Comparison of ENCODE assay signal across 20 cellular contexts in the genomic region with DNA sequence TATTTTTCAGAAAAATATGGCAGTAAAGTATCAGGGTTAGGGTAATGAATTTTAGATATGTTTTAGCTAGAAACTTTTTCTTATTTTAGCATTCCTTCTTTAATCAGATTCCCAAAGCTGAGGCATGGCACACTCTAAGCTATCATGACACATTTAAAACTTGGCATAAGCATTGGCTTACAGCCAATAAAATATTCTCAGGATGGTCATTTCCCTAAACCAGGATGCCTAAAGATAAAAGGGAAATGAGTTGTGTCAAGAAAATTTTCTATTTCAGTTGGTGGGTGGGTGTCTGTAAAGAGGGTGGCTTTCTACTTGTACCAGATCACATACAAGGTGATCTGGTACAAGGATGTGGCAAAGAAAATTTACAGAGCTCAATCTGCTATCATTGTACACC. TPM values are rescaled to one million over a fixed set of nuclear protein-coding genes. Genes with fewer than 3 reads are reported as not detected.
DNase-seq lines count a peak whose midpoint lies in the region; ATAC-seq, FAIRE-seq and TF ChIP-seq lines count a peak whose summit lies in the region.
"Had no signal": no experiment of that assay in that cellular context is flagged by ENCODE, and none has a peak within 500 bp of the region (broad histone marks: within the 10 kb centered on the region; RNA-seq: fewer than 3 reads in every experiment).

No MANE protein-coding gene starts in this region.

- H3K9ac ChIP-seq in kidney (ENCODE audit: low read length in 2 of 2): peak overlapping the region; percentile 10 to 21

- POLR2A ChIA-PET in CD8-positive, alpha-beta T cell (lab: Charles Lee): interaction anchor here (0.9 to 1.9 kb wide), 2 partner anchors 48 to 192 kb away, joined by 3 to 10 read pairs; a partner anchor contains a TSS

- FAIRE-seq in GM12891 (lab: Jason Lieb, UNC): no peak
- FAIRE-seq in kidney (lab: Jason Lieb, UNC): no peak

- no peak overlapping the region for H3K4me3 ChIP-seq in kidney (ENCODE audit: low read length in 2 of 2)
- H3K4me3 ChIP-seq in CD8-positive, alpha-beta T cell (ENCODE audit: low read depth, low read length): no peak overlapping the region
- H3K4me3 ChIP-seq: HAP-1, prostate gland, vagina had no signal

- no peak for ATAC-seq in SK-N-SH treated with all-trans-retinoic acid at 6 μM for 48 hours
- no peak for ATAC-seq in CD8-positive, alpha-beta T cell

- H3K4me3 Mint-ChIP-seq in CD8-positive, alpha-beta T cell: no peak overlapping the region
- H3K4me3 Mint-ChIP-seq: activated B cell treated with CpG ODN at 0.5 μM for 24 hours, endodermal cell, memory B cell, nephron had no signal

- peaks cover 5 to 8% of the 10 kb centered on the region in 2 donors for H3K36me3 ChIP-seq in kidney (ENCODE audit: control insufficient read depth in 1 of 2, insufficient read depth in 2 of 2, low read length in 2 of 2)
- H3K36me3 ChIP-seq in CD8-positive, alpha-beta T cell (ENCODE audit: insufficient read depth, low read length): peaks cover 14% of the 10 kb centered on the region
- H3K36me3 ChIP-seq: HAP-1, prostate gland had no signal

- H3K9me3 Mint-ChIP-seq in CD8-positive, alpha-beta T cell: no peaks in the 10 kb centered on the region
- H3K9me3 Mint-ChIP-seq: activated B cell treated with CpG ODN at 0.5 μM for 24 hours, endodermal cell, memory B cell, nephron had no signal

- DNase-seq in GM12891 (ENCODE audit: insufficient read length, low spot score) (no peak), kidney (no peak), NCI-H82 treated with DMSO at 0.1 percent for 48 hours (lab: John Stamatoyannopoulos, UW; ENCODE audit: unreplicated experiment) (no peak), hippocampal formation (lab: John Stamatoyannopoulos, UW) (no peak)
- no peak for DNase-seq in stimulated activated CD4-positive, alpha-beta T cell treated with anti-CD3 and anti-CD28 coated beads, Interleukin-2, amount 100 ng/mL, for 48 hours
- no peak for DNase-seq in CD8-positive, alpha-beta T cell
- DNase-seq: activated B cell treated with CpG ODN at 0.5 μM for 24 hours, activated gamma-delta T cell, amniotic stem cell, cerebellar nuclear complex, endodermal cell, GF-D8, NCI-H187 treated with DMSO at 0.1 percent for 48 hours had no signal

- no peak overlapping the region for H3K27ac Mint-ChIP-seq in CD8-positive, alpha-beta T cell
- H3K27ac Mint-ChIP-seq: endodermal cell, memory B cell had no signal

- CTCF ChIA-PET in CD8-positive, alpha-beta T cell (lab: Charles Lee): interaction anchor here (0.9 to 6.2 kb wide), 6 partner anchors 15 to 193 kb away, joined by 3 to 67 read pairs (median 4); a partner anchor contains a TSS

- H3K4me1 ChIP-seq in kidney (ENCODE audit: control insufficient read depth in 1 of 2, insufficient read depth in 1 of 2, low read depth in 1 of 2, low read length in 2 of 2): peaks cover 6 to 15% of the 10 kb centered on the region in 2 donors
- no peaks in the 10 kb centered on the region for H3K4me1 ChIP-seq in CD8-positive, alpha-beta T cell (ENCODE audit: insufficient read depth, low read length)
- H3K4me1 ChIP-seq: prostate gland had no signal

- no peaks in the 10 kb centered on the region for H3K27me3 ChIP-seq in CD8-positive, alpha-beta T cell (ENCODE audit: insufficient read depth, low read length)
- H3K27me3 ChIP-seq: vagina had no signal

- H3K9me3 ChIP-seq in kidney (ENCODE audit: control insufficient read depth in 1 of 2, low read length in 2 of 2): no peaks in the 10 kb centered on the region
- H3K9me3 ChIP-seq in CD8-positive, alpha-beta T cell (ENCODE audit: low read length): no peaks in the 10 kb centered on the region
- H3K9me3 ChIP-seq: HAP-1, prostate gland, vagina had no signal

- TF ChIP-seq CTCF in 22Rv1 (IDR thresholded peaks at IDR 0.05): no peak
- no peak for TF ChIP-seq CTCF in kidney (IDR thresholded peaks at IDR 0.05; ENCODE audit: borderline replicate concordance, extremely low read depth, insufficient read depth)
- no peak for TF ChIP-seq CTCF in CD8-positive, alpha-beta T cell (IDR thresholded peaks at IDR 0.05)

- peaks cover 46% of the 10 kb centered on the region for H3K36me3 Mint-ChIP-seq in CD8-positive, alpha-beta T cell

- intact Hi-C loops in kidney (cut with DNase I): no loop called here
- intact Hi-C loops in CD8-positive, alpha-beta T cell (cut with DNase I, micrococcal nuclease): loop anchor here in 1 of 2 experiments (2.0 kb wide), 1 partner anchor 63 kb away; no protein-coding TSS in a partner anchor

- no peak for TF ChIP-seq POLR2A in GM12891 (IDR thresholded peaks at IDR 0.05; ENCODE audit: low read depth, low read length)

- H3K27me3 Mint-ChIP-seq in CD8-positive, alpha-beta T cell (ENCODE audit: low read depth): no peaks in the 10 kb centered on the region
- H3K27me3 Mint-ChIP-seq: activated B cell treated with CpG ODN at 0.5 μM for 24 hours, memory B cell had no signal

- H3K27ac ChIP-seq in 22Rv1 (peak overlapping the region; percentile 7; the same call in 1 of the 2 replicates), kidney (ENCODE audit: low read depth in 2 of 2, low read length in 2 of 2) (peak overlapping the region in 1 of 2 donors; percentile 7)
- no peak overlapping the region for H3K27ac ChIP-seq in CD8-positive, alpha-beta T cell (ENCODE audit: low read depth, low read length)
- H3K27ac ChIP-seq: prostate gland, vagina had no signal

- peaks cover 15% of the 10 kb centered on the region for H3K4me1 Mint-ChIP-seq in CD8-positive, alpha-beta T cell (ENCODE audit: low read depth)
- H3K4me1 Mint-ChIP-seq: endodermal cell had no signal

TF ChIP-seq in GM12891, 5 proteins besides CTCF, POLR2A, EP300 and RAD21:
- no peak for TF ChIP-seq POLR2AphosphoS5 (IDR thresholded peaks at IDR 0.05; ENCODE audit: low read depth, low read length)
- 0 out of 2 replicates have a peak, but pooled peaks have one; percentile 16 for TF ChIP-seq SPI1 (IDR thresholded peaks at IDR 0.05; ENCODE audit: low read depth, low read length)

TF ChIP-seq in SK-N-SH treated with all-trans-retinoic acid at 6 μM for 48 hours, 23 proteins besides CTCF, POLR2A, EP300 and RAD21:
- no peak for TF ChIP-seq OSR1 (CRISPR knock-in tag; IDR thresholded peaks at IDR 0.05)
- peak; percentile 15; the same call in 1 of the 2 replicates for TF ChIP-seq ISL1 (CRISPR knock-in tag; IDR thresholded peaks at IDR 0.05)

RNA-seq across cellular contexts. Expression of a gene that starts 47.8 kb away (rescaled TPM):
- 175 TPM for polyA plus RNA-seq in GM12891 (2012; ENCODE audit: low read depth, missing spikeins)
- 321 TPM for total RNA-seq in kidney
- 1,168 TPM for polyA plus RNA-seq in kidney (ENCODE audit: insufficient read depth, low read depth, low replicate concordance)
- 10 to 100 TPM; 91.2 to 91.6 TPM for total RNA-seq in CD8-positive, alpha-beta T cell
